ENCODE assay signal across 17 cellular contexts in the genomic region with DNA sequence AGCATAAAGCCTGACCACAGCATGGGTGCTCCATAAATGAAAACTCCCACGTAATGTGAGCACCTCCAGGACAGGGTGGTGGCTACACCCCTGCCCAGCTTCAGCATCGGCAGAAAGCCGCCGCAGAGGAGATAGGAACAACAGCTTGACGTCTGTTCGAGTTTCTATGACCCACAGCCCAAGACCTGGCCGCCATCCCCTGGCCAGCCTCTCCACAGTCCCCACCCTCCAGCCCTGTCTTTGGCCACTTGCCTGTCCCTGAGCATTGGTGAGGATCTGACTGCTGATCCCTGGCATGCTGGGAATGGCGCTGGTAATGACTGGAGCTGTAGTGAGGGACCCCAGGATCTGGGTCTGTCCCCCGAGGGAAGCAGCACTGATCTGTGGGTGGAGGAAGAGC. TPM values are rescaled to one million over a fixed set of nuclear protein-coding genes. Genes with fewer than 3 reads are reported as not detected.
DNase-seq lines count a peak whose midpoint lies in the region; ATAC-seq and TF ChIP-seq lines count a peak whose summit lies in the region.
"Had no signal": no experiment of that assay in that cellular context is flagged by ENCODE, and none has a peak within 500 bp of the region (broad histone marks: within the 10 kb centered on the region; RNA-seq: fewer than 3 reads in every experiment).

No MANE protein-coding gene starts in this region.

- H3K4me2 ChIP-seq in GM23338 (no peak overlapping the region), neural progenitor cell (no peak overlapping the region)

- H3K4me3 ChIP-seq in GM23338 (no peak overlapping the region), neural progenitor cell (no peak overlapping the region)
- H3K4me3 ChIP-seq: GM23248 had no signal

- H3K27ac ChIP-seq in GM23338 (ENCODE audit: low read depth) (no peak overlapping the region), neural progenitor cell (no peak overlapping the region)
- H3K27ac ChIP-seq: GM23248, HL-60 had no signal

- H2AFZ ChIP-seq in GM23338: no peak overlapping the region
- no peak overlapping the region for H2AFZ ChIP-seq in neural progenitor cell (replicated peaks)
- H2AFZ ChIP-seq: GM23248 had no signal

- no peaks in the 10 kb centered on the region for H3K9me3 Mint-ChIP-seq in GM23338
- no peaks in the 10 kb centered on the region for H3K9me3 Mint-ChIP-seq in chondrocyte (ENCODE audit: low read depth)
- no peaks in the 10 kb centered on the region for H3K9me3 Mint-ChIP-seq in neural progenitor cell
- no peaks in the 10 kb centered on the region for H3K9me3 Mint-ChIP-seq in activated CD8-positive, alpha-beta memory T cell treated with anti-CD3 and anti-CD28 coated beads, Interleukin-2, amount 10 ng/mL, durations not matched to agents 7 days and 5 days (ENCODE audit: low read depth)
- no peaks in the 10 kb centered on the region for H3K9me3 Mint-ChIP-seq in activated naive CD4-positive, alpha-beta T cell treated with anti-CD3 and anti-CD28 coated beads, Interleukin-2, amount 10 ng/mL, durations not matched to agents 7 days and 5 days
- H3K9me3 Mint-ChIP-seq: CD8-positive, alpha-beta memory T cell; H9 had no signal

- H3K4me1 ChIP-seq in GM23338 (ENCODE audit: insufficient read depth): no peaks in the 10 kb centered on the region
- no peaks in the 10 kb centered on the region for H3K4me1 ChIP-seq in neural progenitor cell
- H3K4me1 ChIP-seq: BE2C had no signal

- no peak overlapping the region for H3K9ac ChIP-seq in neural progenitor cell
- H3K9ac ChIP-seq: GM23248 had no signal

- no peaks in the 10 kb centered on the region for H3K36me3 ChIP-seq in GM23338 (ENCODE audit: insufficient read depth)
- H3K36me3 ChIP-seq in neural progenitor cell: no peaks in the 10 kb centered on the region
- H3K36me3 ChIP-seq: BE2C had no signal

- no peaks in the 10 kb centered on the region; the same call in 2 of the 3 replicates for H3K4me1 Mint-ChIP-seq in GM23338
- no peaks in the 10 kb centered on the region for H3K4me1 Mint-ChIP-seq in chondrocyte (ENCODE audit: low read depth)
- peaks cover 11% of the 10 kb centered on the region for H3K4me1 Mint-ChIP-seq in neural progenitor cell
- H3K4me1 Mint-ChIP-seq in activated CD8-positive, alpha-beta memory T cell treated with anti-CD3 and anti-CD28 coated beads, Interleukin-2, amount 10 ng/mL, durations not matched to agents 7 days and 5 days: no peaks in the 10 kb centered on the region
- H3K4me1 Mint-ChIP-seq in activated naive CD4-positive, alpha-beta T cell treated with anti-CD3 and anti-CD28 coated beads, Interleukin-2, amount 10 ng/mL, durations not matched to agents 7 days and 5 days: no peaks in the 10 kb centered on the region
- H3K4me1 Mint-ChIP-seq: CD4-positive, CD25-positive, alpha-beta regulatory T cell; CD8-positive, alpha-beta memory T cell; H9 had no signal

- H3K79me2 ChIP-seq in GM23338 (replicated peaks; ENCODE audit: insufficient read depth) (no peaks in the 10 kb centered on the region), neural progenitor cell (ENCODE audit: low read depth) (no peaks in the 10 kb centered on the region)

- ATAC-seq in GM23338 (no peak), HG02885 (IDR thresholded peaks at IDR 0.05; ENCODE audit: poor library complexity, unreplicated experiment) (no peak)
- ATAC-seq in activated CD8-positive, alpha-beta memory T cell treated with anti-CD3 and anti-CD28 coated beads, Interleukin-2, amount 10 ng/mL, durations not matched to agents 7 days and 5 days: no peak

- TF ChIP-seq CTCF in GM20000 (IDR thresholded peaks at IDR 0.05; ENCODE audit: extremely low read depth, missing control alignments): no peak
- TF ChIP-seq CTCF in GM23338 (conservative IDR thresholded peaks at IDR 0.05; ENCODE audit: low read depth in 2 of 2): no peak
- no peak for TF ChIP-seq CTCF in chondrocyte (IDR thresholded peaks at IDR 0.05)
- TF ChIP-seq CTCF in neural progenitor cell (IDR thresholded peaks at IDR 0.05): no peak

- H3K4me3 Mint-ChIP-seq in GM23338 (no peak overlapping the region), chondrocyte (ENCODE audit: unreplicated experiment) (no peak overlapping the region), neural progenitor cell (no peak overlapping the region)
- no peak overlapping the region for H3K4me3 Mint-ChIP-seq in activated CD8-positive, alpha-beta memory T cell treated with anti-CD3 and anti-CD28 coated beads, Interleukin-2, amount 10 ng/mL, durations not matched to agents 7 days and 5 days
- no peak overlapping the region for H3K4me3 Mint-ChIP-seq in activated naive CD4-positive, alpha-beta T cell treated with anti-CD3 and anti-CD28 coated beads, Interleukin-2, amount 10 ng/mL, durations not matched to agents 7 days and 5 days
- H3K4me3 Mint-ChIP-seq: CD4-positive, CD25-positive, alpha-beta regulatory T cell; CD8-positive, alpha-beta memory T cell; H9 had no signal

- DNase-seq in GM20000 (ENCODE audit: low spot score) (peak; percentile 8), GM23338 (ENCODE audit: low spot score) (no peak), chondrocyte (ENCODE audit: low spot score) (peak; percentile 60), neural progenitor cell (ENCODE audit: low spot score) (no peak), NOMO-1 treated with dmso at 0.1 percent for 144 hours (lab: John Stamatoyannopoulos, UW; ENCODE audit: unreplicated experiment) (no peak)
- DNase-seq in activated CD8-positive, alpha-beta memory T cell treated with anti-CD3 and anti-CD28 coated beads, Interleukin-2, amount 10 ng/mL, durations not matched to agents 7 days and 5 days: no peak
- no peak for DNase-seq in activated naive CD4-positive, alpha-beta T cell treated with anti-CD3 and anti-CD28 coated beads, Interleukin-2, amount 10 ng/mL, durations not matched to agents 7 days and 5 days
- DNase-seq: ACHN; BE2C; C1 segment of cervical spinal cord; Caco-2; CD4-positive, CD25-positive, alpha-beta regulatory T cell; CD8-positive, alpha-beta memory T cell; GM23248; H9 had no signal

- H3K27me3 Mint-ChIP-seq in GM23338 (ENCODE audit: insufficient read depth, low read depth, poor library complexity): peaks cover 9% of the 10 kb centered on the region
- no peaks in the 10 kb centered on the region for H3K27me3 Mint-ChIP-seq in chondrocyte (ENCODE audit: low read depth)
- no peaks in the 10 kb centered on the region for H3K27me3 Mint-ChIP-seq in neural progenitor cell (ENCODE audit: insufficient read depth, low read depth)
- no peaks in the 10 kb centered on the region for H3K27me3 Mint-ChIP-seq in activated CD8-positive, alpha-beta memory T cell treated with anti-CD3 and anti-CD28 coated beads, Interleukin-2, amount 10 ng/mL, durations not matched to agents 7 days and 5 days
- no peaks in the 10 kb centered on the region for H3K27me3 Mint-ChIP-seq in activated naive CD4-positive, alpha-beta T cell treated with anti-CD3 and anti-CD28 coated beads, Interleukin-2, amount 10 ng/mL, durations not matched to agents 7 days and 5 days
- H3K27me3 Mint-ChIP-seq: CD4-positive, CD25-positive, alpha-beta regulatory T cell; CD8-positive, alpha-beta memory T cell had no signal

- H3K9me3 ChIP-seq in neural progenitor cell (ENCODE audit: low read depth): no peaks in the 10 kb centered on the region
- H3K9me3 ChIP-seq: BE2C, Caco-2 had no signal

- H3F3A ChIP-seq in GM23338 (replicated peaks; ENCODE audit: low read depth) (no peaks in the 10 kb centered on the region), neural progenitor cell (ENCODE audit: low read depth) (no peaks in the 10 kb centered on the region)

- H3K36me3 Mint-ChIP-seq in GM23338 (ENCODE audit: low read depth): no peaks in the 10 kb centered on the region
- H3K36me3 Mint-ChIP-seq in chondrocyte (ENCODE audit: low read depth): peaks cover 2% of the 10 kb centered on the region
- H3K36me3 Mint-ChIP-seq in neural progenitor cell: no peaks in the 10 kb centered on the region
- H3K36me3 Mint-ChIP-seq in activated CD8-positive, alpha-beta memory T cell treated with anti-CD3 and anti-CD28 coated beads, Interleukin-2, amount 10 ng/mL, durations not matched to agents 7 days and 5 days: no peaks in the 10 kb centered on the region
- H3K36me3 Mint-ChIP-seq in activated naive CD4-positive, alpha-beta T cell treated with anti-CD3 and anti-CD28 coated beads, Interleukin-2, amount 10 ng/mL, durations not matched to agents 7 days and 5 days: no peaks in the 10 kb centered on the region

- H3K9me2 ChIP-seq in GM23338 (ENCODE audit: insufficient read depth): no peaks in the 10 kb centered on the region

- H4K20me1 ChIP-seq in GM23338 (replicated peaks; ENCODE audit: insufficient read depth) (no peaks in the 10 kb centered on the region), neural progenitor cell (ENCODE audit: low read depth) (no peaks in the 10 kb centered on the region)

- CTCF ChIA-PET in activated CD8-positive, alpha-beta memory T cell treated with anti-CD3 and anti-CD28 coated beads, Interleukin-2, amount 10 ng/mL, durations not matched to agents 7 days and 5 days (lab: Charles Lee): interaction anchor here (1.2 kb wide), 1 partner anchor 21 kb away, joined by 3 read pairs; the partner anchor contains the start of gene POU6F1
- CTCF ChIA-PET in activated naive CD4-positive, alpha-beta T cell treated with anti-CD3 and anti-CD28 coated beads, Interleukin-2, amount 10 ng/mL, durations not matched to agents 7 days and 5 days (lab: Charles Lee): no interaction called here

- peak overlapping the region; percentile 66; the same call in 1 of the 2 replicates for H3K27ac Mint-ChIP-seq in GM23338
- H3K27ac Mint-ChIP-seq in chondrocyte (ENCODE audit: unreplicated experiment): no peak overlapping the region
- peak overlapping the region; percentile 89 for H3K27ac Mint-ChIP-seq in neural progenitor cell
- H3K27ac Mint-ChIP-seq in activated CD8-positive, alpha-beta memory T cell treated with anti-CD3 and anti-CD28 coated beads, Interleukin-2, amount 10 ng/mL, durations not matched to agents 7 days and 5 days: no peak overlapping the region
- H3K27ac Mint-ChIP-seq in activated naive CD4-positive, alpha-beta T cell treated with anti-CD3 and anti-CD28 coated beads, Interleukin-2, amount 10 ng/mL, durations not matched to agents 7 days and 5 days: no peak overlapping the region

- H3K27me3 ChIP-seq in GM23338 (ENCODE audit: insufficient read depth) (no peaks in the 10 kb centered on the region), neural progenitor cell (no peaks in the 10 kb centered on the region)
- H3K27me3 ChIP-seq: BE2C had no signal

RNA-seq across cellular contexts. Expression of gene POU6F1, which starts 21.3 kb away (rescaled TPM):
- total RNA-seq in GM23338 (2014; rRNA removed; shearing (Covaris generic)): 2.6 and 3.0 TPM in 2 replicates
- polyA plus RNA-seq in GM23338 (2016; fragmentation: Nextera tagmentation; extraction: Ambion mirVana): 3.9 and 4.0 TPM in 2 replicates
- 9.9 to 11.2 TPM (median 10.2 TPM) in 3 replicates for total RNA-seq in chondrocyte
- 1.6 TPM in 2 replicates for total RNA-seq in neural progenitor cell (ENCODE audit: low replicate concordance)
- total RNA-seq in activated CD8-positive, alpha-beta memory T cell treated with anti-CD3 and anti-CD28 coated beads, Interleukin-2, amount 10 ng/mL, durations not matched to agents 7 days and 5 days: 1 to 10 TPM; 3.6 to 5.4 TPM

RNA-seq across cellular contexts. Expression of gene TFCP2, which starts 23.6 kb away (rescaled TPM):
- 30.5 and 30.9 TPM in 2 replicates for total RNA-seq in GM23338 (2014; rRNA removed; shearing (Covaris generic))
- 14.3 and 15.2 TPM in 2 replicates for polyA plus RNA-seq in GM23338 (2016; fragmentation: Nextera tagmentation; extraction: Ambion mirVana)
- total RNA-seq in chondrocyte (17.8 to 21.2 TPM (median 20.8 TPM) in 3 replicates), neural progenitor cell (ENCODE audit: low replicate concordance) (19.4 and 28.8 TPM in 2 replicates)
- total RNA-seq in activated CD8-positive, alpha-beta memory T cell treated with anti-CD3 and anti-CD28 coated beads, Interleukin-2, amount 10 ng/mL, durations not matched to agents 7 days and 5 days: 10 to 100 TPM; 34.7 to 40.5 TPM

RNA-seq across cellular contexts. Expression of gene DAZAP2, which starts 42.1 kb away (rescaled TPM):
- total RNA-seq in GM23338 (2014; rRNA removed; shearing (Covaris generic)): 21.1 and 39.9 TPM in 2 replicates
- 30.2 and 35.8 TPM in 2 replicates for polyA plus RNA-seq in GM23338 (2016; fragmentation: Nextera tagmentation; extraction: Ambion mirVana)
- total RNA-seq in chondrocyte (76.9 to 95.6 TPM (median 77.9 TPM) in 3 replicates), neural progenitor cell (ENCODE audit: low replicate concordance) (48.4 and 51.6 TPM in 2 replicates)
- 100 to 1,000 TPM; 174 to 181 TPM for total RNA-seq in activated CD8-positive, alpha-beta memory T cell treated with anti-CD3 and anti-CD28 coated beads, Interleukin-2, amount 10 ng/mL, durations not matched to agents 7 days and 5 days

Comparison
In these comparisons a context has a peak if more than half of its experiments do, and no peak if none do; other contexts are left out.
1. DNase-seq: peak in GM20000 (single experiment) and chondrocyte (single experiment); none in GM23338 (single experiment), neural progenitor cell (single experiment), NOMO-1 treated with dmso at 0.1 percent for 144 hours (single experiment), activated CD8-positive, alpha-beta memory T cell treated with anti-CD3 and anti-CD28 coated beads, Interleukin-2, amount 10 ng/mL, durations not matched to agents 7 days and 5 days (single experiment) and activated naive CD4-positive, alpha-beta T cell treated with anti-CD3 and anti-CD28 coated beads, Interleukin-2, amount 10 ng/mL, durations not matched to agents 7 days and 5 days (single experiment).
2. H3K27ac Mint-ChIP-seq: peak in GM23338 (single experiment) and neural progenitor cell (single experiment); none in chondrocyte (single experiment), activated CD8-positive, alpha-beta memory T cell treated with anti-CD3 and anti-CD28 coated beads, Interleukin-2, amount 10 ng/mL, durations not matched to agents 7 days and 5 days (single experiment) and activated naive CD4-positive, alpha-beta T cell treated with anti-CD3 and anti-CD28 coated beads, Interleukin-2, amount 10 ng/mL, durations not matched to agents 7 days and 5 days (single experiment).